Comparison of ENCODE assay signal across 8 cellular contexts in genomic region chr20:46362931-46363872, GRCh38. TPM values are rescaled to one million over a fixed set of nuclear protein-coding genes. Genes with fewer than 3 reads are reported as not detected.
DNase-seq lines count a peak whose midpoint lies in the region; ATAC-seq, FAIRE-seq and TF ChIP-seq lines count a peak whose summit lies in the region.

No MANE protein-coding gene starts in this region.

- peak overlapping the region; percentile 89 to 90 for H3K4me3 Mint-ChIP-seq in activated T-cell treated with anti-CD3 and anti-CD28 coated beads, Interleukin-2, amount 50 U/mL, for 72 hours
- H3K4me3 Mint-ChIP-seq in neural crest cell = peak overlapping the region; percentile 90

- TF ChIP-seq CTCF in LNCaP clone FGC (IDR thresholded peaks at IDR 0.05; ENCODE audit: control insufficient read depth, extremely low read depth, insufficient read depth) = no peak
- TF ChIP-seq CTCF in neural crest cell (conservative IDR thresholded peaks at IDR 0.05) = no peak
- TF ChIP-seq CTCF in D721Med (IDR thresholded peaks at IDR 0.05; ENCODE audit: insufficient read depth, missing control alignments) = no peak

- peak overlapping the region; percentile 95 for H3K27ac ChIP-seq in cingulate gyrus (ENCODE audit: low read depth, low read length)

- H3K4me1 Mint-ChIP-seq in activated T-cell treated with anti-CD3 and anti-CD28 coated beads, Interleukin-2, amount 50 U/mL, for 72 hours (ENCODE audit: low read depth) = peaks cover 68% of the 10 kb centered on the region
- H3K4me1 Mint-ChIP-seq in neural crest cell = peaks cover 28% of the 10 kb centered on the region

- peak overlapping the region; percentile 96 for H3K4me3 ChIP-seq in LNCaP clone FGC (ENCODE audit: low read depth, low read length)

- peak in 1 of 2 donors; percentile 21 for ATAC-seq in activated T-cell treated with anti-CD3 and anti-CD28 coated beads, Interleukin-2, amount 50 U/mL, for 72 hours (replicated peaks in 1 of 2)

- no peaks in the 10 kb centered on the region for H3K27me3 Mint-ChIP-seq in activated T-cell treated with anti-CD3 and anti-CD28 coated beads, Interleukin-2, amount 50 U/mL, for 72 hours (ENCODE audit: low read depth)
- H3K27me3 Mint-ChIP-seq in neural crest cell (ENCODE audit: low read depth) = no peaks in the 10 kb centered on the region

- peak overlapping the region; percentile 93 for H3K27ac Mint-ChIP-seq in activated T-cell treated with anti-CD3 and anti-CD28 coated beads, Interleukin-2, amount 50 U/mL, for 72 hours
- H3K27ac Mint-ChIP-seq in neural crest cell (ENCODE audit: unreplicated experiment) = peak overlapping the region; percentile 23

- H3K36me3 Mint-ChIP-seq in activated T-cell treated with anti-CD3 and anti-CD28 coated beads, Interleukin-2, amount 50 U/mL, for 72 hours (ENCODE audit: insufficient read depth in 2 of 2) = peaks cover 3 to 4% of the 10 kb centered on the region in 2 donors
- H3K36me3 Mint-ChIP-seq in neural crest cell (ENCODE audit: low read depth) = peaks cover 2% of the 10 kb centered on the region

- FAIRE-seq in D721Med (lab: Jason Lieb, UNC) = no peak

- no peaks in the 10 kb centered on the region for H3K9me3 Mint-ChIP-seq in activated T-cell treated with anti-CD3 and anti-CD28 coated beads, Interleukin-2, amount 50 U/mL, for 72 hours
- H3K9me3 Mint-ChIP-seq in neural crest cell = no peaks in the 10 kb centered on the region

- no peak for DNase-seq in activated T-cell treated with anti-CD3 and anti-CD28 coated beads, Interleukin-2, amount 50 U/mL, for 72 hours
- DNase-seq in activated T-cell treated with anti-CD3 and anti-CD28 coated beads for 4 hours = no peak
- peak; percentile 11 for DNase-seq in LNCaP clone FGC (ENCODE audit: low read depth)
- no peak for DNase-seq in neural crest cell (ENCODE audit: low read depth, low spot score)
- no peak for DNase-seq in NCI-H446 (lab: John Stamatoyannopoulos, UW)
- DNase-seq in D721Med (ENCODE audit: insufficient read length, low spot score) = no peak
- no peak for DNase-seq in stimulated activated CD4-positive, alpha-beta T cell treated with anti-CD3 and anti-CD28 coated beads, Interleukin-2, amount 100 ng/mL, for 48 hours

RNA-seq across cellular contexts. Expression of gene ELMO2, which starts 43.2 kb away (rescaled TPM):
- total RNA-seq in activated T-cell treated with anti-CD3 and anti-CD28 coated beads, Interleukin-2, amount 50 U/mL, for 72 hours = 10 to 100 TPM; 63.9 to 90.5 TPM
- total RNA-seq in neural crest cell = 62.4 and 70.1 TPM in 2 replicates

RNA-seq across cellular contexts. Expression of gene CDH22, which starts 54.9 kb away (rescaled TPM):
- not detected for total RNA-seq in activated T-cell treated with anti-CD3 and anti-CD28 coated beads, Interleukin-2, amount 50 U/mL, for 72 hours
- total RNA-seq in neural crest cell = 0.09 TPM in 1 of 2 replicates, not detected in the other
